24 cellular contexts compared by ENCODE assay signal in genomic region chr14:50534998-50535397, GRCh38.
"Had no signal": no experiment of that assay in that cellular context is flagged by ENCODE, and none has a peak within 500 bp of the region (broad histone marks: within the 10 kb centered on the region; RNA-seq: fewer than 3 reads in every experiment).

No MANE protein-coding gene starts in this region.

- H3K4me3 ChIP-seq: gastroesophageal sphincter, heart left ventricle, hepatocyte, lung, mucosa of descending colon, neural progenitor cell, right atrium auricular region, smooth muscle cell, stomach, testis, tibial artery, upper lobe of left lung had no signal

- H3K9me3 ChIP-seq: gastroesophageal sphincter, heart left ventricle, mucosa of descending colon, right atrium auricular region, stomach, testis, tibial artery, upper lobe of left lung had no signal

- H3K36me3 ChIP-seq: gastroesophageal sphincter, heart left ventricle, neural progenitor cell, right atrium auricular region, stomach, tibial artery, upper lobe of left lung had no signal

- H3K27me3 ChIP-seq: foreskin keratinocyte, gastroesophageal sphincter, heart left ventricle, hepatocyte, right atrium auricular region, stomach, testis, tibial artery, upper lobe of left lung had no signal

- H3K27ac ChIP-seq: epithelial cell of prostate, foreskin keratinocyte, heart left ventricle, hepatocyte, neural progenitor cell, parathyroid adenoma, right atrium auricular region, testis, tibial artery, upper lobe of left lung had no signal

- DNase-seq: effector CD8-positive, alpha-beta T cell; endodermal cell; foreskin keratinocyte; heart left ventricle; kidney; mesenchymal stem cell; mucosa of descending colon; naive B cell; stimulated activated CD4-positive, alpha-beta T cell treated with anti-CD3 and anti-CD28 coated beads, Interleukin-12 subunit alpha, Interleukin-12 subunit beta, amount 100 ng/mL, for 4 hours; stimulated activated CD4-positive, alpha-beta T cell treated with anti-CD3 and anti-CD28 coated beads, Interleukin-1b, Interleukin-23, amount 100 ng/mL, for 48 hours; stimulated activated CD4-positive, alpha-beta T cell treated with anti-CD3 and anti-CD28 coated beads, Interleukin-4, amount 100 ng/mL, for 1 hour; stimulated activated naive CD4-positive, alpha-beta T cell treated with Interleukin-2 at 50 U/mL for 16 hours; stomach; testis; tibial artery; upper lobe of left lung had no signal
